Comparison of ENCODE assay signal across 8 cellular contexts in the genomic region with DNA sequence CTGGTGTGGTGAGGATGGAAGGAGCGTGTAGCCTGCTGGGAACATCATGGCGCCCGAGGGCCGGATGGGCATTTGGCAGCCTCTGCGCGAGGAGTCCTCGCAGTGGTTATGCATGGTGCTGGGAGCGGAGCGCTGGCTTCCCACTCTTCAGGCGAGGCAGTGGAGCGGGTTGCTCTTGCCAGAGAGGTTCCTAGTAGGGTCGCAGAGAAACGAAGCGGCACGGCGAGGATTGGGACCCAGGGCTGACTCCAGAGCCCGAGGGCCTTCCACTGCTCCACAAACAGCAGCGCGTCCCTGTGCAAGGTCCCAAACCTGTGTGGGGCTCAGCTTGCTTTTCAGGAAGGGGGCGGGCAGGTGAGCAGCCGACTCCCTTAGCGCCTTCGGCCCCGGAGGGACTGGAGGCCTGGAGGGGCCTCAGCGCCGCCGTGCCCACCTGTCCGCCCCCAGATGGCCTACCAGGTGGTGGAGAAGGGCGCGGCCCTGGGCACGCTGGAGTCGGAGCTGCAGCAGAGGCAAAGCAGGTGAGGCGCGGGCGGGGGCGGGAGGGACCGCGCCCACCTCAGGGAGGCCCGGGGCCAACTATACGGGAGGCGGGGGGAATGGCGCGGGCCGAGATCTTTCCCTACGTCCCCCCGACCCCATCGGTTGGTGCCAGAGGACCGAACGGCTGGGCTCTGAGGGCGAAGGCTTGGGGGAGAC. TPM values are rescaled to one million over a fixed set of nuclear protein-coding genes. Genes with fewer than 3 reads are reported as not detected.
DNase-seq lines count a peak whose midpoint lies in the region; ATAC-seq and TF ChIP-seq lines count a peak whose summit lies in the region.

No MANE protein-coding gene starts in this region.

- no peaks in the 10 kb centered on the region for H3K36me3 ChIP-seq in PC-9 (ENCODE audit: low read depth)

- DNase-seq in GM10266 (ENCODE audit: extremely low spot score), result peak; percentile 9
- DNase-seq in PC-9, result no peak
- no peak for DNase-seq in glutamatergic neuron
- DNase-seq in retina, result peak; percentile 53
- DNase-seq in activated CD4-positive, alpha-beta T cell treated with anti-CD3 and anti-CD28 coated beads for 48 hours, result no peak
- DNase-seq in SK-N-DZ (ENCODE audit: low spot score), result no peak

- peak overlapping the region; percentile 85 for H2AFZ ChIP-seq in PC-9

- H3K27ac Mint-ChIP-seq in glutamatergic neuron (ENCODE audit: unreplicated experiment), result peak overlapping the region; percentile 73

- ATAC-seq in GM18867 (IDR thresholded peaks at IDR 0.05; ENCODE audit: unreplicated experiment) (no peak), GM19452 (IDR thresholded peaks at IDR 0.05; ENCODE audit: unreplicated experiment) (no peak)

- H3K4me2 ChIP-seq in PC-9, result peak overlapping the region; percentile 84

- intact Hi-C loops in PC-9 (cut with micrococcal nuclease; ENCODE audit: unreplicated experiment), result no loop called here

- BruUV-seq in PC-9 (replicated peaks; lab: Mats Ljungman, UMichigan), result TSS peak; percentile 60

- H3K4me1 Mint-ChIP-seq in glutamatergic neuron (ENCODE audit: low read depth, unreplicated experiment), result peaks cover 3% of the 10 kb centered on the region

- no peaks in the 10 kb centered on the region; the same call in none of the 2 replicates for H3F3A ChIP-seq in PC-9 (ENCODE audit: insufficient read depth, low read depth)

- H3K36me3 Mint-ChIP-seq in glutamatergic neuron (ENCODE audit: unreplicated experiment), result no peaks in the 10 kb centered on the region

- no peaks in the 10 kb centered on the region for H4K20me1 ChIP-seq in PC-9 (ENCODE audit: insufficient read depth)

- H3K27me3 Mint-ChIP-seq in glutamatergic neuron (ENCODE audit: unreplicated experiment), result peaks cover 3% of the 10 kb centered on the region

- H3K4me3 Mint-ChIP-seq in glutamatergic neuron (ENCODE audit: unreplicated experiment), result peak overlapping the region; percentile 67

- H3K9me2 ChIP-seq in PC-9 (ENCODE audit: insufficient read depth), result no peaks in the 10 kb centered on the region

- H3K9me3 ChIP-seq in PC-9 (ENCODE audit: insufficient read depth, low read depth), result no peaks in the 10 kb centered on the region

- no peaks in the 10 kb centered on the region for H3K27me3 ChIP-seq in PC-9 (ENCODE audit: insufficient read depth, low read depth)

- H3K79me2 ChIP-seq in PC-9 (ENCODE audit: low read depth), result no peaks in the 10 kb centered on the region

- CTCF ChIA-PET in PC-9 (lab: Charles Lee), result interaction anchor here (0.6 to 1.4 kb wide), 2 partner anchors 99 to 129 kb away, joined by 3 to 4 read pairs; no protein-coding TSS in a partner anchor

- no peak for TF ChIP-seq CTCF in GM10266 (IDR thresholded peaks at IDR 0.05; ENCODE audit: control insufficient read depth, insufficient read depth, low read depth, missing control alignments)
- no peak for TF ChIP-seq CTCF in PC-9 (conservative IDR thresholded peaks at IDR 0.05)
- TF ChIP-seq CTCF in glutamatergic neuron (IDR thresholded peaks at IDR 0.05; ENCODE audit: partially characterized antibody, unreplicated experiment), result no peak

- H3K9me3 Mint-ChIP-seq in glutamatergic neuron (ENCODE audit: unreplicated experiment), result peaks cover 10% of the 10 kb centered on the region

- POLR2A ChIA-PET in PC-9 (lab: Charles Lee; ENCODE audit: unreplicated experiment), result interaction anchor here (0.7 kb wide), 1 partner anchor 28 kb away, joined by 3 read pairs; a partner anchor contains a TSS

- H3K4me1 ChIP-seq in PC-9 (replicated peaks; ENCODE audit: insufficient read depth), result peaks cover 13% of the 10 kb centered on the region

- peak overlapping the region; percentile 57 for H3K4me3 ChIP-seq in PC-9

- H3K27ac ChIP-seq in PC-9, result no peak overlapping the region

RNA-seq across cellular contexts. Expression of a gene that starts 7.2 kb away (rescaled TPM):
- total RNA-seq in PC-9 (2021) (17.5 and 24.0 TPM in 2 replicates), glutamatergic neuron (ENCODE audit: unreplicated experiment) (6.9 TPM)
- 21.2 TPM in 2 replicates for polyA plus RNA-seq in SK-N-DZ (2014; cell fraction: cytosol; rRNA removed)
- 161 and 209 TPM in 2 replicates for polyA plus RNA-seq in SK-N-DZ (2014; cell fraction: nucleus; rRNA removed)

RNA-seq across cellular contexts. Expression of a gene that starts 27.5 kb away (rescaled TPM):
- total RNA-seq in PC-9 (2021) (145 and 184 TPM in 2 replicates), glutamatergic neuron (ENCODE audit: unreplicated experiment) (13.5 TPM)
- polyA plus RNA-seq in SK-N-DZ (2014; cell fraction: cytosol; rRNA removed), result 30.0 and 37.8 TPM in 2 replicates
- polyA plus RNA-seq in SK-N-DZ (2014; cell fraction: nucleus; rRNA removed), result 20.7 and 34.3 TPM in 2 replicates

Comparison
In these comparisons a context has a peak if more than half of its experiments do, and no peak if none do; other contexts are left out.
1. DNase-seq: peak in GM10266 (single experiment) and retina (single experiment); none in PC-9 (0 of 2), glutamatergic neuron (single experiment), activated CD4-positive, alpha-beta T cell treated with anti-CD3 and anti-CD28 coated beads for 48 hours (single experiment) and SK-N-DZ (single experiment).
2. RNA of a gene that starts 27.5 kb away (total RNA-seq): 145 to 184 TPM in PC-9; 13.5 TPM in glutamatergic neuron (single experiment); every median in the first group is over 10 times any median in the second.